39 cellular contexts compared by ENCODE assay signal in genomic region chr1:104621221-104621620, GRCh38.
"Had no signal": no experiment of that assay in that cellular context is flagged by ENCODE, and none has a peak within 500 bp of the region (broad histone marks: within the 10 kb centered on the region; RNA-seq: fewer than 3 reads in every experiment).

No MANE protein-coding gene starts in this region.

- H3K27ac ChIP-seq: adrenal gland, body of pancreas, brain microvascular endothelial cell, breast epithelium, cardiac muscle cell had no signal

- FAIRE-seq: astrocyte, bronchial epithelial cell had no signal

- H3K4me1 ChIP-seq: adrenal gland, body of pancreas, breast epithelium had no signal

- H3K27me3 ChIP-seq: adrenal gland, body of pancreas, brain microvascular endothelial cell, breast epithelium, cardiac muscle cell had no signal

- H3K36me3 Mint-ChIP-seq: activated naive CD4-positive, alpha-beta T cell treated with anti-CD3 and anti-CD28 coated beads, Interleukin-2, amount 10 ng/mL, durations not matched to agents 7 days and 5 days; activated naive CD4-positive, alpha-beta T cell treated with anti-CD3 and anti-CD28 coated beads, Interleukin-2, amount 50 U/mL, for 24 hours; activated naive CD8-positive, alpha-beta T cell; activated naive CD8-positive, alpha-beta T cell treated with anti-CD3 and anti-CD28 coated beads for 36 hours; activated naive CD8-positive, alpha-beta T cell treated with anti-CD3 and anti-CD28 coated beads, Interleukin-2, amount 10 ng/mL, durations not matched to agents 7 days and 5 days; brain had no signal

- H3K9me3 ChIP-seq: adrenal gland had no signal

- H3K36me3 ChIP-seq: adrenal gland, brain microvascular endothelial cell, breast epithelium, cardiac muscle cell had no signal

- H3K4me3 ChIP-seq: adrenal gland, body of pancreas, breast epithelium, cardiac muscle cell had no signal

- DNase-seq: activated effector memory CD4-positive, alpha-beta T cell treated with anti-CD3 and anti-CD28 coated beads, Interleukin-2, amount 50 U/mL, for 16 hours; activated effector memory CD4-positive, alpha-beta T cell treated with Interleukin-2 at 50 U/mL for 16 hours; activated gamma-delta T cell; activated gamma-delta T cell treated with Interleukin-2 at 50 U/mL for 16 hours; activated naive CD4-positive, alpha-beta T cell; activated naive CD4-positive, alpha-beta T cell treated with anti-CD3 and anti-CD28 coated beads for 36 hours; activated naive CD4-positive, alpha-beta T cell treated with anti-CD3 and anti-CD28 coated beads, Interleukin-2, amount 10 ng/mL, durations not matched to agents 7 days and 5 days; activated naive CD4-positive, alpha-beta T cell treated with anti-CD3 and anti-CD28 coated beads, Interleukin-2, amount 50 U/mL, for 16 hours; activated naive CD4-positive, alpha-beta T cell treated with Interleukin-2 at 50 U/mL for 16 hours; activated naive CD8-positive, alpha-beta T cell treated with anti-CD3 and anti-CD28 coated beads for 36 hours; activated naive CD8-positive, alpha-beta T cell treated with anti-CD3 and anti-CD28 coated beads, Interleukin-2, amount 10 ng/mL, durations not matched to agents 7 days and 5 days; activated naive CD8-positive, alpha-beta T cell treated with anti-CD3 and anti-CD28 coated beads, Interleukin-2, amount 50 U/mL, for 24 hours; activated T-cell treated with anti-CD3 and anti-CD28 coated beads for 4 hours; activated T-cell treated with anti-CD3 and anti-CD28 coated beads, Interleukin-2, amount 50 U/mL, for 1 hour; activated T-cell treated with anti-CD3 and anti-CD28 coated beads, Interleukin-2, amount 50 U/mL, for 24 hours; activated T-cell treated with anti-CD3 and anti-CD28 coated beads, Interleukin-2, amount 50 U/mL, for 48 hours; activated T-cell treated with anti-CD3 and anti-CD28 coated beads, Interleukin-2, amount 50 U/mL, for 72 hours; adrenal gland; amniotic stem cell; amygdala; anterior cingulate cortex; aorta; body of pancreas; brain microvascular endothelial cell; caudate nucleus; central memory CD4-positive, alpha-beta T cell; cerebellar nuclear complex had no signal

- H3K4me1 Mint-ChIP-seq: activated naive CD4-positive, alpha-beta T cell treated with anti-CD3 and anti-CD28 coated beads, Interleukin-2, amount 10 ng/mL, durations not matched to agents 7 days and 5 days; activated naive CD4-positive, alpha-beta T cell treated with anti-CD3 and anti-CD28 coated beads, Interleukin-2, amount 50 U/mL, for 24 hours; activated naive CD8-positive, alpha-beta T cell treated with anti-CD3 and anti-CD28 coated beads for 36 hours; activated naive CD8-positive, alpha-beta T cell treated with anti-CD3 and anti-CD28 coated beads, Interleukin-2, amount 10 ng/mL, durations not matched to agents 7 days and 5 days; activated naive CD8-positive, alpha-beta T cell treated with anti-CD3 and anti-CD28 coated beads, Interleukin-2, amount 50 U/mL, for 24 hours; activated T-helper 17 cell treated with anti-CD3 and anti-CD28 coated beads, Interleukin-2, amount 50 U/mL, for 72 hours; brain; central memory CD8-positive, alpha-beta T cell had no signal

- H3K4me3 Mint-ChIP-seq: activated naive CD4-positive, alpha-beta T cell treated with anti-CD3 and anti-CD28 coated beads for 36 hours; activated naive CD4-positive, alpha-beta T cell treated with anti-CD3 and anti-CD28 coated beads, Interleukin-2, amount 10 ng/mL, durations not matched to agents 7 days and 5 days; activated naive CD4-positive, alpha-beta T cell treated with anti-CD3 and anti-CD28 coated beads, Interleukin-2, amount 50 U/mL, for 24 hours; activated naive CD8-positive, alpha-beta T cell; activated naive CD8-positive, alpha-beta T cell treated with anti-CD3 and anti-CD28 coated beads for 36 hours; activated naive CD8-positive, alpha-beta T cell treated with anti-CD3 and anti-CD28 coated beads, Interleukin-2, amount 10 ng/mL, durations not matched to agents 7 days and 5 days; activated naive CD8-positive, alpha-beta T cell treated with anti-CD3 and anti-CD28 coated beads, Interleukin-2, amount 50 U/mL, for 24 hours; activated T-cell treated with anti-CD3 and anti-CD28 coated beads, Interleukin-2, amount 50 U/mL, for 24 hours; activated T-cell treated with anti-CD3 and anti-CD28 coated beads, Interleukin-2, amount 50 U/mL, for 72 hours; activated T-helper 1 cell treated with anti-CD3 and anti-CD28 coated beads, Interleukin-12 subunit alpha, Interleukin-12 subunit beta, Interleukin-2, Interleukin-4 antibody, amounts not matched to agents 30 ng/mL and 10 ng/mL and 1 ng/mL, durations not matched to agents 14 hours and 24 hours and 36 hours; activated T-helper 17 cell treated with anti-CD3 and anti-CD28 coated beads, Interleukin-2, amount 50 U/mL, for 72 hours; brain; central memory CD8-positive, alpha-beta T cell had no signal

- ATAC-seq: activated naive CD4-positive, alpha-beta T cell treated with anti-CD3 and anti-CD28 coated beads, Interleukin-2, amount 50 U/mL, for 72 hours; activated naive CD8-positive, alpha-beta T cell treated with anti-CD3 and anti-CD28 coated beads, Interleukin-2, amount 50 U/mL, for 24 hours; activated T-cell treated with anti-CD3 and anti-CD28 coated beads, Interleukin-2, amount 50 U/mL, for 72 hours; activated T-helper 17 cell treated with anti-CD3 and anti-CD28 coated beads, Interleukin-2, amount 50 U/mL, for 72 hours; body of pancreas had no signal

- H3K27ac Mint-ChIP-seq: activated naive CD4-positive, alpha-beta T cell treated with anti-CD3 and anti-CD28 coated beads for 36 hours; activated naive CD4-positive, alpha-beta T cell treated with anti-CD3 and anti-CD28 coated beads, Interleukin-2, amount 10 ng/mL, durations not matched to agents 7 days and 5 days; activated naive CD4-positive, alpha-beta T cell treated with anti-CD3 and anti-CD28 coated beads, Interleukin-2, amount 50 U/mL, for 24 hours; activated naive CD4-positive, alpha-beta T cell treated with anti-CD3 and anti-CD28 coated beads, Interleukin-2, amount 50 U/mL, for 72 hours; activated naive CD8-positive, alpha-beta T cell; activated naive CD8-positive, alpha-beta T cell treated with anti-CD3 and anti-CD28 coated beads for 36 hours; activated naive CD8-positive, alpha-beta T cell treated with anti-CD3 and anti-CD28 coated beads, Interleukin-2, amount 10 ng/mL, durations not matched to agents 7 days and 5 days; activated naive CD8-positive, alpha-beta T cell treated with anti-CD3 and anti-CD28 coated beads, Interleukin-2, amount 50 U/mL, for 24 hours; activated T-cell treated with anti-CD3 and anti-CD28 coated beads, Interleukin-2, amount 50 U/mL, for 24 hours; activated T-cell treated with anti-CD3 and anti-CD28 coated beads, Interleukin-2, amount 50 U/mL, for 72 hours; activated T-helper 1 cell treated with anti-CD3 and anti-CD28 coated beads, Interleukin-12 subunit alpha, Interleukin-12 subunit beta, Interleukin-2, Interleukin-4 antibody, amounts not matched to agents 30 ng/mL and 10 ng/mL and 1 ng/mL, durations not matched to agents 14 hours and 24 hours and 36 hours; activated T-helper 17 cell treated with anti-CD3 and anti-CD28 coated beads, Interleukin-2, amount 50 U/mL, for 72 hours; activated T-helper 2 cell treated with anti-CD3 and anti-CD28 coated beads, Interferon-gamma antibody, Interleukin-2, Interleukin-4, amounts not matched to agents 10 μg/mL and 5 μg/mL and 100 μg/mL, durations not matched to agents 14 hours and 24 hours and 36 hours; brain had no signal

- H3K27me3 Mint-ChIP-seq: activated naive CD4-positive, alpha-beta T cell treated with anti-CD3 and anti-CD28 coated beads, Interleukin-2, amount 10 ng/mL, durations not matched to agents 7 days and 5 days; activated naive CD4-positive, alpha-beta T cell treated with anti-CD3 and anti-CD28 coated beads, Interleukin-2, amount 50 U/mL, for 24 hours; activated naive CD8-positive, alpha-beta T cell; activated naive CD8-positive, alpha-beta T cell treated with anti-CD3 and anti-CD28 coated beads for 36 hours; activated naive CD8-positive, alpha-beta T cell treated with anti-CD3 and anti-CD28 coated beads, Interleukin-2, amount 10 ng/mL, durations not matched to agents 7 days and 5 days; activated naive CD8-positive, alpha-beta T cell treated with anti-CD3 and anti-CD28 coated beads, Interleukin-2, amount 50 U/mL, for 24 hours; activated T-cell treated with anti-CD3 and anti-CD28 coated beads, Interleukin-2, amount 50 U/mL, for 24 hours; activated T-helper 17 cell treated with anti-CD3 and anti-CD28 coated beads, Interleukin-2, amount 50 U/mL, for 72 hours; brain; central memory CD8-positive, alpha-beta T cell had no signal
